Comparison of ENCODE assay signal across 25 cellular contexts in the genomic region with DNA sequence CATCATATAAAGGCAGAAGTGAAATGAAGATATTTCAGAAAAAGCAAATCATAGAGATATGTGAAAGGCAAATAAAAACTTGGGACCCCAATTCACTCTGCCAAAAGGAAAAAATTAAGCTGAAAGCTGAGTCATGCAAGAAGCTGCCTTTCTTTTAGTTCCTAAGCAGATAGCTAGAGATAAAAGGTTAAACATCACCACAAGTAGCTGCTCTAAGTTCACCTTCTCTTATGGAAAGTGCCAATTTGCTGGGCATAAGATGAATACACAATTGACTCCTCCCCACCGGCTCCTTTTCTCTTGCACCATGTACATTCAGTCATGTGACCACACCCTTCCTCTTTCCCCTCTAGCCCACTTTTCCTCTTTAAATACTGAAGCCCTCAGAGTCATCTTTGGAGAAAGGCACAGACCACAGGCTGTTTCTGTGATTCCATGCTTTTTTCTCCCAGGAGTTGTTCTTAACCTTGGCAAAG. TPM values are rescaled to one million over a fixed set of nuclear protein-coding genes. Genes with fewer than 3 reads are reported as not detected.
A peak's percentile ranks its signal among the peaks of the same experiment; 100 is the strongest.
DNase-seq lines count a peak whose midpoint lies in the region; ATAC-seq and TF ChIP-seq lines count a peak whose summit lies in the region.
"Had no signal": no experiment of that assay in that cellular context is flagged by ENCODE, and none has a peak within 500 bp of the region (broad histone marks: within the 10 kb centered on the region; RNA-seq: fewer than 3 reads in every experiment).

No MANE protein-coding gene starts in this region.

- H3K27ac Mint-ChIP-seq in IgD-negative memory B cell (peak overlapping the region in 1 of 3 donors; percentile 61), T-cell (peak overlapping the region; percentile 6 to 7)
- H3K27ac Mint-ChIP-seq: CD8-positive, alpha-beta T cell; H9 had no signal

- peak; percentile 11 to 12 for DNase-seq in NOMO-1 (lab: John Stamatoyannopoulos, UW; ENCODE audit: unreplicated experiment in 2 of 2)
- DNase-seq in NOMO-1 treated with dmso at 0.1 percent for 144 hours (lab: John Stamatoyannopoulos, UW; ENCODE audit: unreplicated experiment) = no peak
- DNase-seq in T-cell = no peak
- peak; percentile 16 for DNase-seq in islet precursor cell
- DNase-seq in GM10248 (ENCODE audit: extremely low spot score) = no peak
- DNase-seq: 8988T; AML-193; C1 segment of cervical spinal cord; CD8-positive, alpha-beta T cell; GM23248; H9; MM.1S; NCI-H1105 treated with DMSO at 0.1 percent for 48 hours; NCI-H2029 treated with DMSO at 0.1 percent for 48 hours; NCI-H2171; NCI-H345; NCI-H524; NCI-H774; NK-92 treated with Interleukin-12 subunit alpha and Interleukin-12 subunit beta, amount 100 ng/mL, for 24 hours; PC-9; RPMI8226; SHP77; SK-N-SH had no signal

- no peak for TF ChIP-seq CTCF in GM10248 (IDR thresholded peaks at IDR 0.05; ENCODE audit: control extremely low read depth, extremely low read depth, low read depth, missing control alignments)

- peaks cover 2 to 7% (median 4%) of the 10 kb centered on the region in 3 donors for H3K4me1 Mint-ChIP-seq in IgD-negative memory B cell
- peaks cover 0 to 2% (median 0%) of the 10 kb centered on the region in 3 donors for H3K4me1 Mint-ChIP-seq in T-cell
- H3K4me1 Mint-ChIP-seq: H9 had no signal

- H3K4me3 Mint-ChIP-seq in IgD-negative memory B cell (peak overlapping the region in 3 of 4 donors; percentile 2 to 76 (median 14)), T-cell (no peak overlapping the region)
- H3K4me3 Mint-ChIP-seq: CD8-positive, alpha-beta T cell; H9 had no signal

- ATAC-seq in T-cell (replicated peaks in 1 of 4) (no peak), HG02610 (IDR thresholded peaks at IDR 0.05; ENCODE audit: unreplicated experiment) (no peak)
- ATAC-seq: CD8-positive, alpha-beta T cell had no signal

- peaks cover 10 to 29% (median 15%) of the 10 kb centered on the region in 3 donors for H3K9me3 Mint-ChIP-seq in IgD-negative memory B cell
- peaks cover 10 to 35% (median 15%) of the 10 kb centered on the region in 3 donors for H3K9me3 Mint-ChIP-seq in T-cell

- no peaks in the 10 kb centered on the region for H3K36me3 Mint-ChIP-seq in IgD-negative memory B cell
- peaks cover 7% of the 10 kb centered on the region for H3K36me3 Mint-ChIP-seq in T-cell
- H3K36me3 Mint-ChIP-seq: CD8-positive, alpha-beta T cell had no signal

- CTCF ChIA-PET in T-cell (lab: Charles Lee) = interaction anchor here in 1 of 2 donors (0.5 to 1.1 kb wide), 3 partner anchors 104 to 1849 kb away, joined by 3 to 7 read pairs (median 4); no protein-coding TSS in a partner anchor
- CTCF ChIA-PET in GM10248 (lab: Yijun Ruan, JAX) = interaction anchor here (1.5 kb wide), 1 partner anchor 23 kb away, joined by 3 read pairs; no protein-coding TSS in a partner anchor

- POLR2A ChIA-PET in T-cell (lab: Charles Lee) = no interaction called here
- POLR2A ChIA-PET in GM10248 (lab: Yijun Ruan, JAX) = no interaction called here

- no peaks in the 10 kb centered on the region for H3K27me3 Mint-ChIP-seq in IgD-negative memory B cell
- H3K27me3 Mint-ChIP-seq in T-cell = no peaks in the 10 kb centered on the region

RNA-seq across cellular contexts. Expression of gene SUMO3, which starts 5.4 kb away (rescaled TPM):
- 92.3 TPM for polyA plus RNA-seq in IgD-negative memory B cell
- 10 to 100 TPM; 49.1 to 77.1 (median 53.7) TPM for total RNA-seq in T-cell

RNA-seq across cellular contexts. Expression of gene UBE2G2, which starts 21.6 kb away (rescaled TPM):
- 55.7 TPM for polyA plus RNA-seq in IgD-negative memory B cell
- total RNA-seq in T-cell = 100 to 1,000 TPM; 124 to 157 (median 134) TPM

RNA-seq across cellular contexts. Expression of gene PTTG1IP, which starts 50.3 kb away (rescaled TPM):
- 44.7 TPM for polyA plus RNA-seq in IgD-negative memory B cell
- 10 to 100 TPM; 73.4 to 91.1 (median 90.2) TPM for total RNA-seq in T-cell

Comparison
In these comparisons a context has a peak if more than half of its experiments do, and no peak if none do; other contexts are left out.
1. DNase-seq: peak in NOMO-1 (2 of 2) and islet precursor cell (single experiment); none in NOMO-1 treated with dmso at 0.1 percent for 144 hours (single experiment), T-cell (0 of 34) and GM10248 (single experiment).
2. H3K4me3 Mint-ChIP-seq: peak in IgD-negative memory B cell (3 of 4); none in T-cell (0 of 3).